Comparison of ENCODE assay signal across 8 cellular contexts in genomic region chrX:102599084-102599949, GRCh38. TPM values are rescaled to one million over a fixed set of nuclear protein-coding genes. Genes with fewer than 3 reads are reported as not detected.
A peak's percentile ranks its signal among the peaks of the same experiment; 100 is the strongest.
DNase-seq lines count a peak whose midpoint lies in the region; ATAC-seq, FAIRE-seq and TF ChIP-seq lines count a peak whose summit lies in the region.

ARMCX5 (plus strand) TSS chrX:102599515; CDS start chrX:102602142, 2,627 bp downstream.

- intact Hi-C loops in cardiac septum (cut with DNase I) (no loop called here), pancreas (cut with DNase I) (no loop called here)

- 1 to 27% methylated on average over 42 of the region's 42 CpGs for WGBS in pancreas, 2 donors
- WGBS in tibial nerve, 2 donors = 0 to 43% methylated on average over 34 to 42 of the region's 42 CpGs

- no peaks in the 10 kb centered on the region for H3K36me3 ChIP-seq in pancreas
- no peaks in the 10 kb centered on the region for H3K36me3 ChIP-seq in tibial nerve

- H3K27me3 ChIP-seq in pancreas (peaks cover 0 to 3% (median 0%) of the 10 kb centered on the region in 4 donors), tibial nerve (no peaks in the 10 kb centered on the region)

- H3K27ac ChIP-seq in pancreas (peak within 1 kb of the TSS; percentile 29 to 79 (median 59)), tibial nerve (peak within 1 kb of the TSS; percentile 63 to 88 (median 74))

- peak within 1 kb of the TSS; percentile 94 for H3K27ac Mint-ChIP-seq in HFFc6

- peak; percentile 43 to 59 for TF ChIP-seq POLR2A in tibial nerve (IDR thresholded peaks at IDR 0.05)

- TF ChIP-seq EP300 in tibial nerve (IDR thresholded peaks at IDR 0.05) = peak in 1 of 2 donors; percentile 87

- peak; percentile 94 for ATAC-seq in SK-N-SH treated with all-trans-retinoic acid at 6 μM for 48 hours
- peak; percentile 95 to 98 (median 97) for ATAC-seq in pancreas

- H3K4me1 ChIP-seq in pancreas (no peaks in the 10 kb centered on the region), tibial nerve (peaks cover 0 to 9% (median 0%) of the 10 kb centered on the region in 4 donors)

- H3K9me3 Mint-ChIP-seq in HFFc6 = no peaks in the 10 kb centered on the region

- no peaks in the 10 kb centered on the region for H3K27me3 Mint-ChIP-seq in HFFc6 (ENCODE audit: insufficient read depth)

- 0 out of 2 replicates have a peak, but pooled peaks cover 7% of the 10 kb centered on the region for H3K36me3 Mint-ChIP-seq in HFFc6 (ENCODE audit: low read depth)

- peaks cover 13% of the 10 kb centered on the region for H3K4me1 Mint-ChIP-seq in HFFc6 (ENCODE audit: low read depth)

- peak; percentile 57 for DNase-seq in GM04504 (ENCODE audit: low read depth)
- peak; percentile 76 for DNase-seq in HFFc6
- peak; percentile 15 for DNase-seq in NCI-H1048 (lab: John Stamatoyannopoulos, UW)
- DNase-seq in activated naive CD8-positive, alpha-beta T cell treated with anti-CD3 and anti-CD28 coated beads, Interleukin-2, amount 50 U/mL, for 16 hours (ENCODE audit: low read depth, low spot score) = peak; percentile 36
- peak; percentile 84 for DNase-seq in cardiac septum (ENCODE audit: low spot score)
- peak; percentile 50 to 75 (median 70) for DNase-seq in pancreas
- peak; percentile 44 to 67 for DNase-seq in tibial nerve (ENCODE audit: low spot score in 2 of 2)

- H3K4me3 Mint-ChIP-seq in HFFc6 = peak within 1 kb of the TSS; percentile 96

- H3K9me3 ChIP-seq in pancreas = no peaks in the 10 kb centered on the region
- no peaks in the 10 kb centered on the region for H3K9me3 ChIP-seq in tibial nerve

- H3K4me3 ChIP-seq in pancreas (peak within 1 kb of the TSS; percentile 23 to 47 (median 34)), tibial nerve (peak within 1 kb of the TSS; percentile 36 to 62 (median 48))

- FAIRE-seq in pancreas (lab: Jason Lieb, UNC) = no peak

- peak; percentile 20; the same call in 1 of the 2 replicates for TF ChIP-seq CTCF in HFFc6 (IDR thresholded peaks at IDR 0.05)
- TF ChIP-seq CTCF in pancreas (IDR thresholded peaks at IDR 0.05) = no peak
- peak in 1 of 5 experiments; percentile 39 for TF ChIP-seq CTCF in tibial nerve (IDR thresholded peaks at IDR 0.05)

TF ChIP-seq in SK-N-SH treated with all-trans-retinoic acid at 6 μM for 48 hours, 23 proteins besides CTCF, POLR2A, EP300 and RAD21:
- TF ChIP-seq OSR1 (CRISPR knock-in tag; IDR thresholded peaks at IDR 0.05) = no peak

RNA-seq across cellular contexts. Expression of gene ARMCX5, which starts in this region (rescaled TPM):
- total RNA-seq in HFFc6 (2021; fragmentation: NEBNext Ultra II Directional; extraction: Animal tissue kit (Norgen Biotek cat#: 25700)) = 1 to 10 TPM; 8.2 to 9.7 (median 8.4) TPM
- total RNA-seq in cardiac septum = 5.4 TPM
- total RNA-seq in pancreas = 10 to 100 TPM in 1 of 6 donors, 1 to 10 TPM in 5; 6.1 to 10.4 (median 8.0) TPM
- 1 to 10 TPM; 5.5 to 9.8 TPM for polyA plus RNA-seq in pancreas
- 10 to 100 TPM in 2 of 4 donors, 1 to 10 TPM in 2; 3.6 to 21.2 (median 12.1) TPM for total RNA-seq in tibial nerve

Comparison
In these comparisons a context has a peak if more than half of its experiments do, and no peak if none do; other contexts are left out.
1. Peak in every context shown above with its lines: DNase-seq, ATAC-seq, H3K4me3 ChIP-seq and H3K27ac ChIP-seq.
2. DNase-seq: peak in every context shown above with its lines; median percentile 84 in cardiac septum; 76 in HFFc6; 70 in pancreas; 57 in GM04504; 56 in tibial nerve; 36 in activated naive CD8-positive, alpha-beta T cell treated with anti-CD3 and anti-CD28 coated beads, Interleukin-2, amount 50 U/mL, for 16 hours; 15 in NCI-H1048.